ENCODE assay signal across 1 cellular context in genomic region chr12:133058203-133059125, GRCh38.
TF ChIP-seq lines count a peak whose summit lies in the region.

No MANE protein-coding gene starts in this region.

TF ChIP-seq in K562, 482 proteins besides CTCF, POLR2A, EP300 and RAD21 (continued from another document):
- TF ChIP-seq CTCFL (IDR thresholded peaks at IDR 0.05; ENCODE audit: borderline replicate concordance, insufficient read depth, low read depth, low read length, poor library complexity, severe bottlenecking) (no peak), ZNF436 (CRISPR knock-in tag; IDR thresholded peaks at IDR 0.05) (no peak), ZBTB2 (IDR thresholded peaks at IDR 0.05) (no peak), SAFB (IDR thresholded peaks at IDR 0.05; ENCODE audit: borderline replicate concordance, low read depth, low read length) (no peak)
- TF ChIP-seq, protein P1, sequence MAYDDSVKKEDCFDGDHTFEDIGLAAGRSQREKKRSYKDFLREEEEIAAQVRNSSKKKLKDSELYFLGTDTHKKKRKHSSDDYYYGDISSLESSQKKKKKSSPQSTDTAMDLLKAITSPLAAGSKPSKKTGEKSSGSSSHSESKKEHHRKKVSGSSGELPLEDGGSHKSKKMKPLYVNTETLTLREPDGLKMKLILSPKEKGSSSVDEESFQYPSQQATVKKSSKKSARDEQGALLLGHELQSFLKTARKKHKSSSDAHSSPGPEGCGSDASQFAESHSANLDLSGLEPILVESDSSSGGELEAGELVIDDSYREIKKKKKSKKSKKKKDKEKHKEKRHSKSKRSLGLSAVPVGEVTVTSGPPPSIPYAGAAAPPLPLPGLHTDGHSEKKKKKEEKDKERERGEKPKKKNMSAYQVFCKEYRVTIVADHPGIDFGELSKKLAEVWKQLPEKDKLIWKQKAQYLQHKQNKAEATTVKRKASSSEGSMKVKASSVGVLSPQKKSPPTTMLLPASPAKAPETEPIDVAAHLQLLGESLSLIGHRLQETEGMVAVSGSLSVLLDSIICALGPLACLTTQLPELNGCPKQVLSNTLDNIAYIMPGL (CRISPR knock-in tag; IDR thresholded peaks at IDR 0.05): no peak
TF ChIP-seq in K562: peak in this region for 12.
